ENCODE assay signal across 28 cellular contexts in genomic region chr11:101296896-101297295, GRCh38.
"Had no signal": no experiment of that assay in that cellular context is flagged by ENCODE, and none has a peak within 500 bp of the region (broad histone marks: within the 10 kb centered on the region; RNA-seq: fewer than 3 reads in every experiment).

No MANE protein-coding gene starts in this region.

- H3K4me1 ChIP-seq: SJSA1 had no signal

- H3K4me2 ChIP-seq: KMS-11 had no signal

- H3K9ac ChIP-seq: KMS-11 had no signal

- FAIRE-seq: astrocyte, RCC 7860 had no signal

- H3K27ac ChIP-seq: cardiac muscle cell, KMS-11, SJSA1 had no signal

- H3K9me3 ChIP-seq: SJSA1 had no signal

- H3K4me1 Mint-ChIP-seq: activated naive CD8-positive, alpha-beta T cell treated with anti-CD3 and anti-CD28 coated beads, Interleukin-2, amount 50 U/mL, for 24 hours; brain had no signal

- H3K27me3 Mint-ChIP-seq: activated naive CD8-positive, alpha-beta T cell treated with anti-CD3 and anti-CD28 coated beads, Interleukin-2, amount 50 U/mL, for 24 hours had no signal

- H3K27me3 ChIP-seq: cardiac muscle cell, SJSA1 had no signal

- H3K4me3 ChIP-seq: cardiac muscle cell, SJSA1 had no signal

- H3K4me3 Mint-ChIP-seq: activated CD8-positive, alpha-beta T cell treated with anti-CD3 and anti-CD28 coated beads, Interleukin-2, amount 10 ng/mL, durations not matched to agents 7 days and 5 days; activated naive CD8-positive, alpha-beta T cell treated with anti-CD3 and anti-CD28 coated beads, Interleukin-2, amount 50 U/mL, for 24 hours; brain; T-helper 1 cell treated with Interleukin-12 subunit alpha and Interleukin-12 subunit beta and Interleukin-4 antibody, amounts not matched to agents 30 μg/mL and 1 μg/mL, for 36 hours had no signal

- H3K36me3 Mint-ChIP-seq: brain had no signal

- DNase-seq: activated CD4-positive, alpha-beta T cell treated with anti-CD3 and anti-CD28 coated beads for 4 hours; activated CD4-positive, alpha-beta T cell treated with anti-CD3 and anti-CD28 coated beads, Interleukin-2, amount 50 U/mL, for 4 hours; activated CD8-positive, alpha-beta memory T cell treated with anti-CD3 and anti-CD28 coated beads, Interleukin-2, amount 50 U/mL, for 48 hours; activated CD8-positive, alpha-beta T cell treated with anti-CD3 and anti-CD28 coated beads, Interleukin-2, amount 10 ng/mL, durations not matched to agents 7 days and 5 days; activated naive CD4-positive, alpha-beta T cell; activated naive CD8-positive, alpha-beta T cell treated with anti-CD3 and anti-CD28 coated beads, Interleukin-2, amount 50 U/mL, for 24 hours; activated T-cell treated with anti-CD3 and anti-CD28 coated beads, Interleukin-2, amount 50 U/mL, for 1 hour; amniotic stem cell; cerebellar nuclear complex; MM.1S; NCI-H1105 treated with DMSO at 0.1 percent for 48 hours; NCI-H1436 treated with DMSO at 0.1 percent for 48 hours; NCI-H187; NCI-H2081 treated with DMSO at 0.1 percent for 48 hours; NCI-H446 treated with DMSO at 0.1 percent for 48 hours; NCI-H524 treated with DMSO at 0.1 percent for 48 hours; NCI-H748 treated with DMSO at 0.1 percent for 48 hours; NK-92 treated with Interleukin-12 subunit alpha and Interleukin-12 subunit beta, amount 100 ng/mL, for 24 hours; OCI-M1; SHP77 had no signal

- H3K36me3 ChIP-seq: cardiac muscle cell, SJSA1 had no signal

- H3K27ac Mint-ChIP-seq: activated CD8-positive, alpha-beta T cell treated with anti-CD3 and anti-CD28 coated beads, Interleukin-2, amount 10 ng/mL, durations not matched to agents 7 days and 5 days; activated naive CD4-positive, alpha-beta T cell treated with anti-CD3 and anti-CD28 coated beads, Interleukin-2, amount 50 U/mL, for 72 hours; activated naive CD8-positive, alpha-beta T cell treated with anti-CD3 and anti-CD28 coated beads, Interleukin-2, amount 50 U/mL, for 24 hours; brain; T-helper 1 cell treated with Interleukin-12 subunit alpha and Interleukin-12 subunit beta and Interleukin-4 antibody, amounts not matched to agents 30 μg/mL and 1 μg/mL, for 36 hours had no signal
